ENCODE assay signal across 8 cellular contexts in the genomic region with DNA sequence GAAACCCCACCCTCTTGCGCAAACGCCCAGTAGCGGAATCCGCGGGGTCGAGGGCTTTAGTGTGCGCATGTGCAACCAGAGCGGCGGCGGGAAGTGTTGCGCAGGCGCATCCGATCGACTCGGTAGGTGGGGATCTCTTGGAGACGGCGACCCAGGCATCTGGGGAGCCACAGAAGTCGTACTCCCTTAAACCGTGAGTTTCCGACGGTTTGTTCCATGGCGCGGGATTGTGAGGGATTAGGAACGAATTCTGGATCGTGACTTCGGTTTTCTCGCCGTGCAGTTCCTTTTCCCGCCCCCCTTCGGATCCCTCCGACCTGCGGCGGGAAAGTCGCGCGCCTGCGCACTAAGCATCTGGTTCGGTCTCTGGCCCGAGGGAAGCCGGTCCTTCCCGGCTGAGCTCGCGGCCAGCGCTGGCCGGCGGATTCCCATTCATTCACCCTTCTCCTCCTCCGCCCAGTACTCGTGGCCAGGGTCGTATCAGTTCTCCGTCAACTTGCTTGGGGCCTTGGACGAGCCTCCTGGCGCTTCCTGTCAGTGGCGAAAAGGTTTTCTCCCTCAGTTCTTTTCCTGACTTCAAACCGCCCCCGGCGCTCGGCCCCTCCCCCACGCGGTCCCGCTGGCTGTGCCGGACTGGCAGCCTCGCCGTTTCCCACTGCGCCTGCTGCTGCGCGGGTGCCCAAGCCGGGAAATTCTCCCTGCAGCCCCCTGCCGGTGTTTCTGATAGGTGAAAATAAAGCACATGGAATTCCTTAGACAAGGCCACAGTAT. TPM values are rescaled to one million over a fixed set of nuclear protein-coding genes. Genes with fewer than 3 reads are reported as not detected.
DNase-seq lines count a peak whose midpoint lies in the region; ATAC-seq and TF ChIP-seq lines count a peak whose summit lies in the region.

Gene CDC7 (plus strand): TSS at position 96 of the 771 bp plus-strand sequence. CDS start 866 bp downstream, outside the sequence.

- H2AFZ ChIP-seq in OCI-LY7 (ENCODE audit: low read length) = peak within 1 kb of the TSS; percentile 94

- no peak; the same call in 1 of the 2 replicates for TF ChIP-seq CTCF in OCI-LY7 (conservative IDR thresholded peaks at IDR 0.05; ENCODE audit: low read length)

- POLR2A ChIA-PET in OCI-LY7 (lab: Charles Lee) = interaction anchor here (0.6 to 4.6 kb wide), 5 partner anchors 11 to 1579 kb away, joined by 3 to 33 read pairs (median 4); partner anchors contain the start of gene HFM1

- peak within 1 kb of the TSS; percentile 88 for H3K4me2 ChIP-seq in OCI-LY7 (ENCODE audit: low read length)

- H3K36me3 ChIP-seq in OCI-LY7 (ENCODE audit: insufficient read depth, low read length) (peaks cover 30% of the 10 kb centered on the region), esophagus (ENCODE audit: control insufficient read depth in 2 of 2, insufficient read depth in 2 of 2, low read length in 1 of 2) (no peaks in the 10 kb centered on the region), mucosa of stomach (ENCODE audit: control insufficient read depth, insufficient read depth, low read length) (no peaks in the 10 kb centered on the region)

- WGBS in esophagus, 2 donors = 0% methylated on average over 67 to 68 of the region's 68 CpGs

- intact Hi-C loops in OCI-LY7 (cut with micrococcal nuclease; ENCODE audit: unreplicated experiment) = loop anchor here (5.0 kb wide), 1 partner anchor 796 kb away; the partner anchor contains the start of genes GLMN and RPAP2

- peak; percentile 92 for DNase-seq in DMS153 treated with DMSO at 0.1 percent for 48 hours (lab: John Stamatoyannopoulos, UW; ENCODE audit: unreplicated experiment)
- DNase-seq in HuH-7 (ENCODE audit: low spot score) = peak; percentile 88
- DNase-seq in OCI-LY7 (ENCODE audit: low spot score) = peak; percentile 93
- DNase-seq in activated T-cell treated with anti-CD3 and anti-CD28 coated beads for 48 hours (ENCODE audit: low read depth) = peak; percentile 86
- DNase-seq in stimulated activated CD8-positive, alpha-beta memory T cell treated with anti-CD3 and anti-CD28 coated beads, Interleukin-4, amount 100 ng/mL, for 48 hours = peak; percentile 91

- no peaks in the 10 kb centered on the region for H3K9me2 ChIP-seq in OCI-LY7 (ENCODE audit: insufficient read depth, low read length)

- ATAC-seq in GM21526 (IDR thresholded peaks at IDR 0.05; ENCODE audit: low FRiP score, unreplicated experiment) = peak; percentile 74

- H3K79me2 ChIP-seq in OCI-LY7 (ENCODE audit: insufficient read depth, low read depth, low read length) = peaks cover 47% of the 10 kb centered on the region

- H3K27me3 ChIP-seq in esophagus (ENCODE audit: control insufficient read depth in 1 of 2, insufficient read depth in 2 of 2, low read length in 2 of 2) (no peaks in the 10 kb centered on the region), mucosa of stomach (ENCODE audit: control insufficient read depth, insufficient read depth, low read length) (no peaks in the 10 kb centered on the region)

- no peaks in the 10 kb centered on the region; the same call in 1 of the 2 replicates for H4K20me1 ChIP-seq in OCI-LY7 (ENCODE audit: insufficient read depth, low read length)

- H3K4me1 ChIP-seq in OCI-LY7 (ENCODE audit: insufficient read depth, low read length, poor library complexity, severe bottlenecking) = peaks cover 41% of the 10 kb centered on the region
- no peaks in the 10 kb centered on the region for H3K4me1 ChIP-seq in esophagus (ENCODE audit: control insufficient read depth in 2 of 2, insufficient read depth in 2 of 2, low read length in 1 of 2)
- H3K4me1 ChIP-seq in mucosa of stomach (ENCODE audit: control insufficient read depth, insufficient read depth, low read length) = no peaks in the 10 kb centered on the region

- CTCF ChIA-PET in OCI-LY7 (lab: Charles Lee; ENCODE audit: unreplicated experiment) = no interaction called here

- peak within 1 kb of the TSS; percentile 82 for H3K4me3 ChIP-seq in OCI-LY7 (ENCODE audit: low read depth, low read length, poor library complexity, severe bottlenecking)
- peak within 1 kb of the TSS; percentile 73 to 89 for H3K4me3 ChIP-seq in esophagus (ENCODE audit: low read depth in 1 of 2, low read length in 2 of 2)
- H3K4me3 ChIP-seq in mucosa of stomach (ENCODE audit: low read length) = peak within 1 kb of the TSS; percentile 70

- H3K9me3 ChIP-seq in OCI-LY7 (ENCODE audit: low read length) (no peaks in the 10 kb centered on the region), esophagus (ENCODE audit: control insufficient read depth in 2 of 2, insufficient read depth in 1 of 2, low read depth in 1 of 2, low read length in 1 of 2) (no peaks in the 10 kb centered on the region), mucosa of stomach (ENCODE audit: control insufficient read depth, low read length) (no peaks in the 10 kb centered on the region)

- H3K27ac ChIP-seq in OCI-LY7 (ENCODE audit: low read depth, low read length, poor library complexity, severe bottlenecking) = peak within 1 kb of the TSS; percentile 72
- H3K27ac ChIP-seq in esophagus (ENCODE audit: low read depth in 2 of 2, low read length in 1 of 2) = peak within 1 kb of the TSS; percentile 79 to 93

- H3K9ac ChIP-seq in mucosa of stomach (ENCODE audit: low read length) = peak within 1 kb of the TSS; percentile 56

- no TSS peak for BruUV-seq in OCI-LY7 (replicated peaks; lab: Mats Ljungman, UMichigan)

RNA-seq across cellular contexts. Expression of gene CDC7, which starts in this region (rescaled TPM):
- total RNA-seq in OCI-LY7 (2014; rRNA removed; shearing (Covaris generic)) = 28.6 and 35.8 TPM in 2 replicates
- total RNA-seq in OCI-LY7 (2022) = 54.5 and 66.3 TPM in 2 replicates
- 1 to 10 TPM; 2.8 to 4.9 TPM for polyA plus RNA-seq in esophagus

Comparison
In these comparisons a context has a peak if more than half of its experiments do, and no peak if none do; other contexts are left out.
1. Peak in every context shown above with its lines: DNase-seq, ATAC-seq, H3K4me3 ChIP-seq and H3K27ac ChIP-seq.